ENCODE assay signal across 8 cellular contexts in the genomic region with DNA sequence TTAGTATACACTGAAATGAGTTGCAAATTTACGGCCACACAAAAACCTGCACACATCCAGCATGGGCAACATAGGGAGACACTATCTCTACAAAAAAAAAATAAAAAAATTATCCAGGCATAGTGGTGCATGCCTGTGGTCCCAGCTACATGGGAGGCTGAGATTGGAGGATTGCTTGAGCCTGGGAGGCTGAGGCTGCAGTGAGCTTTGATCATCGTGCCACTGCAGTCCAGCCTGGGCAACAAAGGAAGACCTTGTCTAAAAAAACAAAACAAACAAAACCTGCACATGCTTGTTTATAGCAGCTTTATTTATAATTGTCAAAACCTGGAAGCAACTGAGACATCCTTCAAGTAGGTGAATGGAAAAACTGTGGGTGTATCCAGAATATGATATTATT. TPM values are rescaled to one million over a fixed set of nuclear protein-coding genes. Genes with fewer than 3 reads are reported as not detected.
"Had no signal": no experiment of that assay in that cellular context is flagged by ENCODE, and none has a peak within 500 bp of the region (broad histone marks: within the 10 kb centered on the region; RNA-seq: fewer than 3 reads in every experiment).

No MANE protein-coding gene starts in this region.

- H3K4me3 Mint-ChIP-seq: IgD-negative memory B cell had no signal

- FAIRE-seq: K562 had no signal

- H3K4me3 ChIP-seq: K562 had no signal

- H3K27ac ChIP-seq: HL-60 had no signal

- H3K27me3 Mint-ChIP-seq: IgD-negative memory B cell had no signal

- DNase-seq: IMR-90, KBM-7, KG1 had no signal

- H3K27ac Mint-ChIP-seq: IgD-negative memory B cell had no signal

- H3K36me3 Mint-ChIP-seq: IgD-negative memory B cell had no signal

RNA-seq across cellular contexts. Expression of gene TOMM20L, which starts 4.9 kb away (rescaled TPM):
- total RNA-seq: HT-29, HT1080, IMR-90, K562 had no signal
- polyA plus RNA-seq: IgD-negative memory B cell, IMR-90, K562 had no signal
